In the genomic region with DNA sequence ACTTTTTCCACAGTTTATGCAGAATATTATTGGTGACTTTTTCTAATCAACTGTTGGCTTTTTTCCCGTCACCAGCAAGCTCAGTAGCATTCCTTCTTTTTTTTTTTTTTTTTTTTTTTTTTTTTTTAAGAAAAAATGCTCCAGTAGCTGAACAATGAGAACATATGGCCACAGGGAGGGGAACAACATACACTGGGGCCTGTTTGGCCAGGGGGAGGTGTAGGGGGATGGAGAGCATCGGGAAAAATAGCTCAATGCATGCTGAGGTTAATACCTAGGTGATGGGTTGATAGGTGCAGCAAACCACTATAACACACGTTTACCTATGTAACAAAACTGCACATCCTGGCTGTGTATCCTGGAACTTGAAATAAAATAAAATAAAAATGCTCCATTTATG, we compare ENCODE assay signal across 14 cellular contexts.
"Had no signal": no experiment of that assay in that cellular context is flagged by ENCODE, and none has a peak within 500 bp of the region (broad histone marks: within the 10 kb centered on the region; RNA-seq: fewer than 3 reads in every experiment).

No MANE protein-coding gene starts in this region.

- H3K27me3 ChIP-seq: foreskin keratinocyte, pancreas, right lobe of liver, upper lobe of right lung had no signal

- H3K9me3 ChIP-seq: pancreas, right lobe of liver, thoracic aorta, upper lobe of right lung had no signal

- H3K4me3 ChIP-seq: pancreas, right lobe of liver, thoracic aorta, upper lobe of right lung had no signal

- H3K36me3 ChIP-seq: pancreas, right lobe of liver, thoracic aorta, upper lobe of right lung had no signal

- H3K27ac ChIP-seq: foreskin keratinocyte, pancreas, right lobe of liver, thoracic aorta, upper lobe of right lung had no signal

- H3K4me1 Mint-ChIP-seq: activated CD4-positive, alpha-beta memory T cell treated with anti-CD3 and anti-CD28 coated beads, Interleukin-2, amount 10 ng/mL, durations not matched to agents 7 days and 5 days; activated CD8-positive, alpha-beta memory T cell treated with anti-CD3 and anti-CD28 coated beads, Interleukin-2, amount 10 ng/mL, durations not matched to agents 7 days and 5 days; immature natural killer cell had no signal

- H3K4me3 Mint-ChIP-seq: activated CD4-positive, alpha-beta memory T cell treated with anti-CD3 and anti-CD28 coated beads, Interleukin-2, amount 10 ng/mL, durations not matched to agents 7 days and 5 days; activated CD8-positive, alpha-beta memory T cell treated with anti-CD3 and anti-CD28 coated beads, Interleukin-2, amount 10 ng/mL, durations not matched to agents 7 days and 5 days; activated naive CD8-positive, alpha-beta T cell; immature natural killer cell; stimulated activated naive B cell treated with anti-CD40 and anti-IgM and Interleukin-4, amounts not matched to agents 10 μg/mL and 1 μg/mL and 100 μg/mL, for 72 hours had no signal

- H3K27me3 Mint-ChIP-seq: activated CD4-positive, alpha-beta memory T cell treated with anti-CD3 and anti-CD28 coated beads, Interleukin-2, amount 10 ng/mL, durations not matched to agents 7 days and 5 days; activated CD8-positive, alpha-beta memory T cell treated with anti-CD3 and anti-CD28 coated beads, Interleukin-2, amount 10 ng/mL, durations not matched to agents 7 days and 5 days; activated naive CD8-positive, alpha-beta T cell; stimulated activated naive B cell treated with anti-CD40 and anti-IgM and Interleukin-4, amounts not matched to agents 10 μg/mL and 1 μg/mL and 100 μg/mL, for 72 hours had no signal

- H3K9me3 Mint-ChIP-seq: immature natural killer cell; stimulated activated naive B cell treated with anti-CD40 and anti-IgM and Interleukin-4, amounts not matched to agents 10 μg/mL and 1 μg/mL and 100 μg/mL, for 72 hours had no signal

- H3K36me3 Mint-ChIP-seq: activated CD8-positive, alpha-beta memory T cell treated with anti-CD3 and anti-CD28 coated beads, Interleukin-2, amount 10 ng/mL, durations not matched to agents 7 days and 5 days; activated naive CD8-positive, alpha-beta T cell had no signal

- DNase-seq: activated CD4-positive, alpha-beta memory T cell treated with anti-CD3 and anti-CD28 coated beads, Interleukin-2, amount 10 ng/mL, durations not matched to agents 7 days and 5 days; activated CD4-positive, alpha-beta T cell treated with anti-CD3 and anti-CD28 coated beads for 4 hours; activated CD8-positive, alpha-beta memory T cell treated with anti-CD3 and anti-CD28 coated beads, Interleukin-2, amount 10 ng/mL, durations not matched to agents 7 days and 5 days; foreskin keratinocyte; immature natural killer cell; left ventricle myocardium superior; pancreas; right lobe of liver; stimulated activated naive B cell treated with anti-CD40 and anti-IgM and Interleukin-4, amounts not matched to agents 10 μg/mL and 1 μg/mL and 100 μg/mL, for 72 hours; SW 1271; T-helper 2 cell; upper lobe of right lung had no signal

- H3K4me1 ChIP-seq: foreskin keratinocyte, pancreas, upper lobe of right lung had no signal

- H3K27ac Mint-ChIP-seq: activated CD4-positive, alpha-beta memory T cell treated with anti-CD3 and anti-CD28 coated beads, Interleukin-2, amount 10 ng/mL, durations not matched to agents 7 days and 5 days; activated CD8-positive, alpha-beta memory T cell treated with anti-CD3 and anti-CD28 coated beads, Interleukin-2, amount 10 ng/mL, durations not matched to agents 7 days and 5 days; activated naive CD8-positive, alpha-beta T cell; immature natural killer cell; stimulated activated naive B cell treated with anti-CD40 and anti-IgM and Interleukin-4, amounts not matched to agents 10 μg/mL and 1 μg/mL and 100 μg/mL, for 72 hours had no signal
